In the genomic region with DNA sequence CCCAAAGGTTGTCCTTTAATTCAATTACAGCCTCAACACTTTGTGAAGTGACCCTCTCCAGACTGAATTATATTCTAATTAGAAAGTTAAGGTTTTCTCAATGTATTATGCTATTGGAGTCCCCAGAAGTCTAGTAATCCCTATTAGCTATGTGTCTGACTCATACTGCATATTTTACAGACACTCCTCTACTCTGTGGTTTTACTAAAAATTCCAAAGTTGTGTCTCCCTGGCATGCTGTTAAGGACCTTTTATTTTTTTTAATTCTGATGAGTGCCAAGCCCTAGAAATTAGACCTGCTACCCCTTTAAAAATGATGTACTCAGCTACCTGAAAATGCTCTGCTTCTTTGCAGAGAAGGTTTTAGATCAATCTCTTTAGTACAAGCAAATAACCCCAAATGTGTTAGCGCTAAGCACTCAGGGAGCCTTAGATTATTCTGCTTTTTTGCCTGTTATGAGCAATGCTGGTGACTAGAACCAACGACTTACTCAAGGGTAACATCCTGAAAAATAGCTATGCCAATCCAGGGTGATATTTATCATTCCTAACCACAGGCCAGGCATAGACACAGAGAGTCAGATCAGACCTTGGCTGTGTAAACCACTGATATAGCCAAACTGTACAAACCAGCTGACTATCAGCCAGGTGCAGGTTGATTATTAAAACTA, we compare ENCODE assay signal across 12 cellular contexts. TPM values are rescaled to one million over a fixed set of nuclear protein-coding genes. Genes with fewer than 3 reads are reported as not detected.
DNase-seq lines count a peak whose midpoint lies in the region; ATAC-seq and TF ChIP-seq lines count a peak whose summit lies in the region.
"Had no signal": no experiment of that assay in that cellular context is flagged by ENCODE, and none has a peak within 500 bp of the region (broad histone marks: within the 10 kb centered on the region; RNA-seq: fewer than 3 reads in every experiment).

No MANE protein-coding gene starts in this region.

- ATAC-seq in GM21717 (IDR thresholded peaks at IDR 0.05; ENCODE audit: unreplicated experiment) = no peak
- no peak for ATAC-seq in left ventricle myocardium superior

- peak; percentile 90 for DNase-seq in EH (ENCODE audit: low read depth)
- DNase-seq in NCI-H1105 treated with DMSO at 0.1 percent for 48 hours (lab: John Stamatoyannopoulos, UW) = peak; percentile 37
- peak; percentile 85 for DNase-seq in choroid plexus epithelial cell (ENCODE audit: low read depth)
- DNase-seq in renal cortical epithelial cell (ENCODE audit: low read depth) = peak; percentile 98
- DNase-seq in left ventricle myocardium superior = no peak
- DNase-seq in stimulated activated CD4-positive, alpha-beta T cell treated with anti-CD3 and anti-CD28 coated beads, Interleukin-2, amount 100 ng/mL, for 48 hours = no peak
- DNase-seq in effector CD8-positive, alpha-beta T cell (lab: John Stamatoyannopoulos, UW) = no peak
- DNase-seq: activated gamma-delta T cell, NCI-H2171 treated with DMSO at 0.1 percent for 48 hours had no signal

- H3K4me3 ChIP-seq in choroid plexus epithelial cell (ENCODE audit: low read depth, low read length) = no peak overlapping the region

- TF ChIP-seq CTCF in choroid plexus epithelial cell (conservative IDR thresholded peaks at IDR 0.05; ENCODE audit: low read depth, low read length) = no peak

- intact Hi-C loops in left ventricle myocardium superior (cut with micrococcal nuclease) = no loop called here

RNA-seq across cellular contexts. Expression of a gene that starts 26.1 kb away (rescaled TPM):
- not detected in 2 replicates for total RNA-seq in renal cortical epithelial cell
- not detected for total RNA-seq in left ventricle myocardium superior
- total RNA-seq: endothelial cell of umbilical vein; T-helper 2 cell treated with Interferon-gamma antibody and Interleukin-4, amounts not matched to agents 100 ng/mL and 5 ng/mL, for 36 hours had no signal

Comparison
In these comparisons a context has a peak if more than half of its experiments do, and no peak if none do; other contexts are left out.
1. DNase-seq: peak in EH (single experiment), NCI-H1105 treated with DMSO at 0.1 percent for 48 hours (single experiment), choroid plexus epithelial cell (single experiment) and renal cortical epithelial cell (single experiment); none in left ventricle myocardium superior (single experiment), stimulated activated CD4-positive, alpha-beta T cell treated with anti-CD3 and anti-CD28 coated beads, Interleukin-2, amount 100 ng/mL, for 48 hours (0 of 2) and effector CD8-positive, alpha-beta T cell (single experiment).